Comparison of ENCODE assay signal across 8 cellular contexts in genomic region chr2:141554810-141555209, GRCh38.
DNase-seq lines count a peak whose midpoint lies in the region; ATAC-seq, FAIRE-seq and TF ChIP-seq lines count a peak whose summit lies in the region.

No MANE protein-coding gene starts in this region.

- no peak overlapping the region for H2BK120ac ChIP-seq in H1 (replicated peaks; ENCODE audit: low read depth, low read length)

- CTCF ChIA-PET in AG04449 (lab: Yijun Ruan, JAX), result interaction anchor here (0.6 to 1.8 kb wide), 11 partner anchors 11 to 896 kb away, joined by 3 to 5 read pairs (median 3); no protein-coding TSS in a partner anchor
- CTCF ChIA-PET in H1 (lab: Charles Lee; ENCODE audit: partially characterized antibody), result interaction anchor here (0.5 to 1.7 kb wide), 19 partner anchors 8 to 700 kb away, joined by 3 to 8 read pairs (median 4); no protein-coding TSS in a partner anchor

- H3K27ac Mint-ChIP-seq in neural crest cell (ENCODE audit: unreplicated experiment), result no peak overlapping the region

- no peak overlapping the region for H4K8ac ChIP-seq in H1 (ENCODE audit: extremely low read depth, insufficient read depth, low read length)

- WGBS in H1 (ENCODE audit: extremely low coverage in 1 of 2, insufficient coverage in 1 of 2, insufficient read length in 1 of 2, insufficient replicate concordance in 2 of 2, low coverage in 1 of 2, low lambda C conversion rate in 2 of 2, missing lambda C conversion rate in 1 of 2), 2 experiments, result 21% methylated on average over 3 of the region's 3 CpGs; no CpG with 5 or more reads in 1 of the 2 experiments

- no peaks in the 10 kb centered on the region for H3K36me3 ChIP-seq in H1 (ENCODE audit: control insufficient read depth in 2 of 4, insufficient read depth in 4 of 4, low read length in 3 of 4)

- no peak overlapping the region for H4K91ac ChIP-seq in H1 (replicated peaks; ENCODE audit: insufficient read length, low read length)

- H3K4ac ChIP-seq in H1 (replicated peaks; ENCODE audit: insufficient read length, low read depth, low read length), result no peak overlapping the region

- H3K4me2 ChIP-seq in H1 (ENCODE audit: insufficient read depth in 1 of 2, low read depth in 2 of 2, low read length in 2 of 2), result no peak overlapping the region

- H3K9ac ChIP-seq in H1 (replicated peaks in 1 of 4; ENCODE audit: extremely low read depth in 1 of 4, low read depth in 3 of 4, low read length in 3 of 4), result no peak overlapping the region

- no peak overlapping the region for H2BK15ac ChIP-seq in H1 (ENCODE audit: low read length)

- H4K5ac ChIP-seq in H1 (ENCODE audit: insufficient read length, low read depth, low read length), result no peak overlapping the region

- H3K14ac ChIP-seq in H1 (ENCODE audit: insufficient read length), result no peak overlapping the region

- peak; percentile 65 for TF ChIP-seq CTCF in AG04449 (IDR thresholded peaks at IDR 0.05; ENCODE audit: insufficient read depth, low read length, missing control alignments)
- peak in 2 of 3 experiments; percentile 42 to 65; a peak in 3 of 4 replicates for TF ChIP-seq CTCF in H1 (IDR thresholded peaks at IDR 0.05; ENCODE audit: control extremely low read depth in 1 of 3, insufficient read depth in 1 of 3, low read depth in 1 of 3, low read length in 3 of 3)
- TF ChIP-seq CTCF in neural crest cell (conservative IDR thresholded peaks at IDR 0.05), result peak; percentile 69

- peak; percentile 75 to 82 for TF ChIP-seq RAD21 in H1 (IDR thresholded peaks at IDR 0.05 in 1 of 2, conservative IDR thresholded peaks at IDR 0.05 in 1 of 2; ENCODE audit: low read depth in 2 of 2, low read length in 2 of 2)

- no peak overlapping the region for H3K4me3 Mint-ChIP-seq in neural crest cell

- no peak overlapping the region for H3K27ac ChIP-seq in H1 (ENCODE audit: low read depth, low read length)

- H3K79me2 ChIP-seq in H1 (ENCODE audit: control insufficient read depth in 1 of 2, insufficient read depth in 2 of 2, low read length in 2 of 2), result no peaks in the 10 kb centered on the region

- no peak overlapping the region for H2BK20ac ChIP-seq in H1 (ENCODE audit: low read length)

- TF ChIP-seq EP300 in H1 (IDR thresholded peaks at IDR 0.05; ENCODE audit: borderline replicate concordance in 1 of 2, low read depth in 2 of 2, low read length in 2 of 2), result no peak

- no peaks in the 10 kb centered on the region for H4K20me1 ChIP-seq in H1 (replicated peaks in 1 of 2; ENCODE audit: control insufficient read depth in 1 of 2, insufficient read depth in 2 of 2, low read length in 2 of 2)

- no peaks in the 10 kb centered on the region for H3K9me3 Mint-ChIP-seq in neural crest cell

- H3K18ac ChIP-seq in H1 (ENCODE audit: extremely low read depth, low read length), result no peak overlapping the region

- no peak for TF ChIP-seq POLR2A in H1 (IDR thresholded peaks at IDR 0.05; ENCODE audit: control extremely low read depth in 1 of 2, low read depth in 2 of 2, low read length in 2 of 2)

- no peaks in the 10 kb centered on the region for H3K36me3 Mint-ChIP-seq in neural crest cell (ENCODE audit: low read depth)

- no peaks in the 10 kb centered on the region for H3K4me1 Mint-ChIP-seq in neural crest cell

- no peak overlapping the region for H2AK5ac ChIP-seq in H1 (ENCODE audit: low read depth, low read length)

- no peak overlapping the region for H3K23ac ChIP-seq in H1 (ENCODE audit: insufficient read length)

- H3K4me3 ChIP-seq in AG04449 (ENCODE audit: low read depth, low read length), result no peak overlapping the region
- H3K4me3 ChIP-seq in H1 (ENCODE audit: extremely low read depth in 1 of 4, insufficient read depth in 2 of 4, low read depth in 3 of 4, low read length in 4 of 4), result no peak overlapping the region

- no peaks in the 10 kb centered on the region for H3K23me2 ChIP-seq in H1 (ENCODE audit: low read depth, low read length)

- no peak overlapping the region for H3K56ac ChIP-seq in H1 (replicated peaks; ENCODE audit: insufficient read length, low read depth, low read length)

- peak; percentile 78 for ATAC-seq in GM18508 (IDR thresholded peaks at IDR 0.05; ENCODE audit: insufficient read depth, unreplicated experiment)
- ATAC-seq in HG03039 (IDR thresholded peaks at IDR 0.05; ENCODE audit: unreplicated experiment), result peak; percentile 82
- ATAC-seq in HG03457 (IDR thresholded peaks at IDR 0.05; ENCODE audit: unreplicated experiment), result no peak

- no peaks in the 10 kb centered on the region for H3K27me3 Mint-ChIP-seq in neural crest cell (ENCODE audit: low read depth)

- H2BK5ac ChIP-seq in H1 (ENCODE audit: low read depth, low read length), result no peak overlapping the region

- peak; percentile 52 for FAIRE-seq in H1 (lab: Jason Lieb, UNC)

- no peak overlapping the region for H2BK12ac ChIP-seq in H1 (ENCODE audit: low read depth, low read length)

- H3K4me1 ChIP-seq in H1 (replicated peaks in 1 of 4; ENCODE audit: control insufficient read depth in 3 of 4, insufficient read depth in 4 of 4, low read length in 3 of 4), result no peaks in the 10 kb centered on the region

- H2AFZ ChIP-seq in H1 (ENCODE audit: low read length), result no peak overlapping the region

- H3K27me3 ChIP-seq in H1 (replicated peaks in 1 of 4; ENCODE audit: control insufficient read depth in 3 of 4, extremely low read depth in 1 of 4, insufficient read depth in 3 of 4, low read length in 3 of 4), result no peaks in the 10 kb centered on the region

- DNase-seq in AG04449 (ENCODE audit: low read depth, low spot score) (no peak), NCI-H526 (lab: John Stamatoyannopoulos, UW) (peak; percentile 32 to 74), H1 (ENCODE audit: low read depth in 1 of 2, low spot score in 2 of 2) (no peak), neural crest cell (ENCODE audit: low read depth, low spot score) (peak; percentile 2), NCI-H187 treated with DMSO at 0.1 percent for 48 hours (lab: John Stamatoyannopoulos, UW) (no peak)

- H3K9me3 ChIP-seq in H1 (ENCODE audit: insufficient read depth in 2 of 2, low read depth in 1 of 2, low read length in 1 of 2), result no peaks in the 10 kb centered on the region

- no peaks in the 10 kb centered on the region for H3K79me1 ChIP-seq in H1 (ENCODE audit: low read depth, low read length)

- POLR2A ChIA-PET in AG04449 (lab: Yijun Ruan, JAX), result no interaction called here
- POLR2A ChIA-PET in H1 (lab: Charles Lee; ENCODE audit: partially characterized antibody), result interaction anchor here (0.6 to 1.2 kb wide), 2 partner anchors 16 to 492 kb away, joined by 3 read pairs; no protein-coding TSS in a partner anchor

TF ChIP-seq in H1, 55 proteins besides CTCF, POLR2A, EP300 and RAD21:
- TF ChIP-seq RNF2 (IDR thresholded peaks at IDR 0.05; ENCODE audit: borderline replicate concordance, low read depth, low read length, missing control alignments, poor library complexity, severe bottlenecking) (no peak), CBX5 (IDR thresholded peaks at IDR 0.05; ENCODE audit: low read depth, low read length) (no peak), KDM1A (IDR thresholded peaks at IDR 0.05; ENCODE audit: borderline replicate concordance, low read length) (no peak), KDM5A (IDR thresholded peaks at IDR 0.05; ENCODE audit: low read length) (no peak), GTF2F1 (IDR thresholded peaks at IDR 0.05; ENCODE audit: borderline replicate concordance, low read depth, low read length) (no peak), CBX8 (IDR thresholded peaks at IDR 0.05; ENCODE audit: borderline replicate concordance, low read depth, low read length) (no peak), SAP30 (IDR thresholded peaks at IDR 0.05; ENCODE audit: insufficient read depth, insufficient replicate concordance, low read length) (no peak), TCF12 (IDR thresholded peaks at IDR 0.05; ENCODE audit: low read depth, low read length) (no peak), E2F6 (IDR thresholded peaks at IDR 0.05) (no peak), MAFK (IDR thresholded peaks at IDR 0.05; ENCODE audit: low read depth, low read length) (no peak), NANOG (IDR thresholded peaks at IDR 0.05; ENCODE audit: insufficient read depth, low read depth, low read length, poor library complexity, severe bottlenecking) (no peak), KDM4A (IDR thresholded peaks at IDR 0.05; ENCODE audit: low read depth, low read length, severe bottlenecking) (no peak), TAF1 (IDR thresholded peaks at IDR 0.05; ENCODE audit: low read depth, low read length) (no peak), CEBPB (IDR thresholded peaks at IDR 0.05; ENCODE audit: low read depth, low read length) (no peak), RXRA (IDR thresholded peaks at IDR 0.05; ENCODE audit: insufficient read depth, low read depth, low read length) (no peak), POU5F1 (IDR thresholded peaks at IDR 0.05; ENCODE audit: low read depth, low read length) (no peak)
- TF ChIP-seq, protein P1, sequence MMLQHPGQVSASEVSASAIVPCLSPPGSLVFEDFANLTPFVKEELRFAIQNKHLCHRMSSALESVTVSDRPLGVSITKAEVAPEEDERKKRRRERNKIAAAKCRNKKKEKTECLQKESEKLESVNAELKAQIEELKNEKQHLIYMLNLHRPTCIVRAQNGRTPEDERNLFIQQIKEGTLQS (IDR thresholded peaks at IDR 0.05; ENCODE audit: insufficient read depth, low read depth, low read length), result no peak

Comparison
In these comparisons a context has a peak if more than half of its experiments do, and no peak if none do; other contexts are left out.
1. DNase-seq: peak in NCI-H526 (2 of 2) and neural crest cell (single experiment); none in AG04449 (single experiment), H1 (0 of 2) and NCI-H187 treated with DMSO at 0.1 percent for 48 hours (single experiment).
2. Peak in every context shown above with its lines, with median percentiles within 50 percentile points of each other: CTCF ChIP-seq.